ENCODE assay signal across 12 cellular contexts in the genomic region with DNA sequence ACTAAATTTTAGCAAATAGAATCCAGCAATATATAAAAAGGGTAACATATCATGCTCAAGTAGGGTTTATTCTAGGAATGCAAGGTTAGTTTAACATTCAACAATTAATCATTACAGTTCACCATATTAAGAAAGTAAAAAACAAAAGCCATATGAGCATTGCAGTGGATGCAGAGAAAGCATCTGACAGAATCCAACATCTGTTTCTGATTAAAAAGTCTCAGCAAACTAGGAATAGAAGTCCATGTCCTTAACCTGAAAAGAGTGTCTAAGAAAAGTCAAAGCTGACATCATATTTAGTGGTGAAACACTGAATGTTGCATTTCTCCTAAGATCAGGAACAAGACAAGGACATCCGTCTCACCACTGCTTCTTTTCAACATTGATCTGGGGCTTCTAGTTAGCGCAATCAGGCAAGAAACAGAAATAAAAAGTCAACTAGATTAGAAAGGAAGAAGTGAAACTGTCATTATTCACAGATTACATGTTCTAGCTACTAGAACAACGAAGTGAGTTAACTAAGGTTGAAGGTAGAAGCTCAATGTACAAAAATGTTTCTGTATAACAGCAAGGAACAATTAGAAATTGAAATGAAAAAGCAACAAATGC. TPM values are rescaled to one million over a fixed set of nuclear protein-coding genes. Genes with fewer than 3 reads are reported as not detected.
DNase-seq lines count a peak whose midpoint lies in the region; ATAC-seq, FAIRE-seq and TF ChIP-seq lines count a peak whose summit lies in the region.
"Had no signal": no experiment of that assay in that cellular context is flagged by ENCODE, and none has a peak within 500 bp of the region (broad histone marks: within the 10 kb centered on the region; RNA-seq: fewer than 3 reads in every experiment).

No MANE protein-coding gene starts in this region.

- TF ChIP-seq POLR2A in H54 (IDR thresholded peaks at IDR 0.05; ENCODE audit: low read depth, low read length): no peak

- no peak for TF ChIP-seq CTCF in AG10803 (conservative IDR thresholded peaks at IDR 0.05; ENCODE audit: low read length)

- DNase-seq in AG10803 (ENCODE audit: low read depth) (peak; percentile 37), NOMO-1 treated with DMSO at 0.1 percent for 48 hours (lab: John Stamatoyannopoulos, UW; ENCODE audit: unreplicated experiment) (peak; percentile 94), H4 (ENCODE audit: low spot score) (no peak), H54 (ENCODE audit: insufficient read length, low spot score) (no peak)
- DNase-seq in activated CD4-positive, CD25-positive, alpha-beta regulatory T cell treated with anti-CD3 and anti-CD28 coated beads, Interleukin-2, amount 50 U/mL, for 72 hours: no peak
- no peak for DNase-seq in stimulated activated naive CD8-positive, alpha-beta T cell treated with anti-CD3 and anti-CD28 coated beads, Interleukin-15, Interleukin-2, amounts not matched to agents 100 U/mL and 50 U/mL, for 24 hours
- DNase-seq: effector memory CD4-positive, alpha-beta T cell; NCI-H1105; nucleus accumbens; transverse colon had no signal

- no peak overlapping the region for H3K4me3 ChIP-seq in AG10803 (ENCODE audit: low read length)
- H3K4me3 ChIP-seq: transverse colon had no signal

- no peak for FAIRE-seq in H54 (lab: Jason Lieb, UNC)

- ATAC-seq in GM19372 (IDR thresholded peaks at IDR 0.05; ENCODE audit: low read depth, unreplicated experiment): peak; percentile 76
- peak; percentile 74 for ATAC-seq in HG02938 (IDR thresholded peaks at IDR 0.05; ENCODE audit: unreplicated experiment)
- ATAC-seq in stimulated activated naive CD8-positive, alpha-beta T cell treated with anti-CD3 and anti-CD28 coated beads, Interleukin-15, Interleukin-2, amounts not matched to agents 100 U/mL and 50 U/mL, for 24 hours: no peak

RNA-seq across cellular contexts. Expression of gene MRPL1, which starts 49.3 kb away (rescaled TPM):
- total RNA-seq in H4 (2014; rRNA removed; shearing (Covaris generic)): 33.2 and 38.5 TPM in 2 replicates

Comparison
In these comparisons a context has a peak if more than half of its experiments do, and no peak if none do; other contexts are left out.
1. DNase-seq: peak in AG10803 (single experiment) and NOMO-1 treated with DMSO at 0.1 percent for 48 hours (single experiment); none in activated CD4-positive, CD25-positive, alpha-beta regulatory T cell treated with anti-CD3 and anti-CD28 coated beads, Interleukin-2, amount 50 U/mL, for 72 hours (single experiment), H4 (single experiment), H54 (single experiment) and stimulated activated naive CD8-positive, alpha-beta T cell treated with anti-CD3 and anti-CD28 coated beads, Interleukin-15, Interleukin-2, amounts not matched to agents 100 U/mL and 50 U/mL, for 24 hours (single experiment).